ENCODE assay signal across 1 cellular context in the genomic region with DNA sequence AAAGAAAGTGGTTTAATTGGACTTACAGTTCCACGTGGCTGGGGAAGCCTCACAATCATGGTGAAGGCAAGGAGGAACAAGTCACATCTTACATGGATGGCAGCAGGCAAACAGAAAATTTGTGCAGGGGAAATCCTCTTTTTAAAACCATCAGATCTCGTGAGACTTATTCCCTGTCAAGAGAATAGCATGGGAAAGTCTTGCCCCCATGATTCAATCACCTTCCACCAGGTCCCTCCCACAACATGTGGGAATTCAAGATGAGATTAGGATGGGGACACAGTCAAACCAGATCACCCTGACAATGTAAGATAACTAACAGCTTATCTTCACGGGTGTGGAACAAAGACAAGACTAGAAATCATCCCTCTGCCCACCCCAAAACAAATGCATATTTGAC.
A peak's percentile ranks its signal among the peaks of the same experiment; 100 is the strongest.
TF ChIP-seq lines count a peak whose summit lies in the region.
"Not testable (repeated sequence)": the region's sequence is repeated elsewhere in the genome, so short reads cannot be mapped to it uniquely, and the experiment has no call there.

No MANE protein-coding gene starts in this region.

TF ChIP-seq in K562, 482 proteins besides CTCF, POLR2A, EP300 and RAD21 (continued from another document):
- TF ChIP-seq PKNOX1 (IDR thresholded peaks at IDR 0.05) (peak; percentile 25; the same call in 1 of the 2 replicates), NFIC (IDR thresholded peaks at IDR 0.05) (peak; percentile 72), TRIM24 (IDR thresholded peaks at IDR 0.05) (peak; percentile 77 to 88), VEZF1 (CRISPR knock-in tag; IDR thresholded peaks at IDR 0.05) (peak; percentile 47; the same call in 1 of the 2 replicates), MEIS2 (IDR thresholded peaks at IDR 0.05; ENCODE audit: partially characterized antibody) (peak; percentile 25), KDM1A (IDR thresholded peaks at IDR 0.05) (peak in 1 of 2 experiments; percentile 22; a peak in 1 of 4 replicates), CBFA2T3 (IDR thresholded peaks at IDR 0.05) (peak; percentile 89), POLR2AphosphoS5 (IDR thresholded peaks at IDR 0.05; ENCODE audit: control insufficient read depth, insufficient read depth, low read depth, low read length) (peak; percentile 39; the same call in 1 of the 2 replicates), FOXM1 (IDR thresholded peaks at IDR 0.05; ENCODE audit: low read depth) (peak; percentile 72), TEAD1 (CRISPR knock-in tag; IDR thresholded peaks at IDR 0.05) (peak; percentile 45 to 88; a peak in 3 of 4 replicates), NCOR1 (IDR thresholded peaks at IDR 0.05) (peak; percentile 80), TCF3 (CRISPR knock-in tag; IDR thresholded peaks at IDR 0.05) (peak; percentile 73), DPF2 (IDR thresholded peaks at IDR 0.05) (peak; percentile 55; the same call in 1 of the 2 replicates), KLF16 (IDR thresholded peaks at IDR 0.05) (peak; percentile 86), PML (IDR thresholded peaks at IDR 0.05; ENCODE audit: low read length) (peak; percentile 59; the same call in 1 of the 2 replicates), CHD2 (IDR thresholded peaks at IDR 0.05; ENCODE audit: low read depth, low read length) (peak; percentile 61; the same call in 1 of the 2 replicates), TAL1 (IDR thresholded peaks at IDR 0.05) (peak; percentile 93), TEAD4 (IDR thresholded peaks at IDR 0.05; ENCODE audit: low read length) (peak; percentile 88), HEY1 (CRISPR knock-in tag; IDR thresholded peaks at IDR 0.05; ENCODE audit: borderline replicate concordance) (0 out of 2 replicates have a peak, but pooled peaks have one; percentile 59), PHB2 (IDR thresholded peaks at IDR 0.05; ENCODE audit: low read depth) (0 out of 2 replicates have a peak, but pooled peaks have one; percentile 31), ZNF431 (CRISPR knock-in tag; IDR thresholded peaks at IDR 0.05) (peak; percentile 86), CC2D1A (IDR thresholded peaks at IDR 0.05) (0 out of 2 replicates have a peak, but pooled peaks have one; percentile 58), CBFA2T2 (conservative IDR thresholded peaks at IDR 0.05) (peak; percentile 88), SMARCA4 (IDR thresholded peaks at IDR 0.05) (peak; percentile 54; the same call in 1 of the 2 replicates), FOSL1 (tag; conservative IDR thresholded peaks at IDR 0.05) (peak; percentile 42; the same call in 1 of the 2 replicates), SMAD4 (CRISPR knock-in tag; conservative IDR thresholded peaks at IDR 0.05) (peak; percentile 56; the same call in 1 of the 2 replicates), ZNF766 (CRISPR knock-in tag; conservative IDR thresholded peaks at IDR 0.05) (peak; percentile 75)
- TF ChIP-seq FOXM1 (CRISPR knock-in tag; IDR thresholded peaks at IDR 0.05; ENCODE audit: low read depth); TEAD4 (CRISPR knock-in tag; IDR thresholded peaks at IDR 0.05; ENCODE audit: borderline replicate concordance): not testable (repeated sequence)
- TF ChIP-seq, protein P1, sequence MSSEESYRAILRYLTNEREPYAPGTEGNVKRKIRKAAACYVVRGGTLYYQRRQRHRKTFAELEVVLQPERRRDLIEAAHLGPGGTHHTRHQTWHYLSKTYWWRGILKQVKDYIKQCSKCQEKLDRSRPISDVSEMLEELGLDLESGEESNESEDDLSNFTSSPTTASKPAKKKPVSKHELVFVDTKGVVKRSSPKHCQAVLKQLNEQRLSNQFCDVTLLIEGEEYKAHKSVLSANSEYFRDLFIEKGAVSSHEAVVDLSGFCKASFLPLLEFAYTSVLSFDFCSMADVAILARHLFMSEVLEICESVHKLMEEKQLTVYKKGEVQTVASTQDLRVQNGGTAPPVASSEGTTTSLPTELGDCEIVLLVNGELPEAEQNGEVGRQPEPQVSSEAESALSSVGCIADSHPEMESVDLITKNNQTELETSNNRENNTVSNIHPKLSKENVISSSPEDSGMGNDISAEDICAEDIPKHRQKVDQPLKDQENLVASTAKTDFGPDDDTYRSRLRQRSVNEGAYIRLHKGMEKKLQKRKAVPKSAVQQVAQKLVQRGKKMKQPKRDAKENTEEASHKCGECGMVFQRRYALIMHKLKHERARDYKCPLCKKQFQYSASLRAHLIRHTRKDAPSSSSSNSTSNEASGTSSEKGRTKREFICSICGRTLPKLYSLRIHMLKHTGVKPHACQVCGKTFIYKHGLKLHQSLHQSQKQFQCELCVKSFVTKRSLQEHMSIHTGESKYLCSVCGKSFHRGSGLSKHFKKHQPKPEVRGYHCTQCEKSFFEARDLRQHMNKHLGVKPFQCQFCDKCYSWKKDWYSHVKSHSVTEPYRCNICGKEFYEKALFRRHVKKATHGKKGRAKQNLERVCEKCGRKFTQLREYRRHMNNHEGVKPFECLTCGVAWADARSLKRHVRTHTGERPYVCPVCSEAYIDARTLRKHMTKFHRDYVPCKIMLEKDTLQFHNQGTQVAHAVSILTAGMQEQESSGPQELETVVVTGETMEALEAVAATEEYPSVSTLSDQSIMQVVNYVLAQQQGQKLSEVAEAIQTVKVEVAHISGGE (CRISPR knock-in tag; IDR thresholded peaks at IDR 0.05) = 0 out of 6 replicates have a peak, but pooled peaks of 1 of the 3 experiments have one; percentile 20
